ENCODE assay signal across 15 cellular contexts in the genomic region with DNA sequence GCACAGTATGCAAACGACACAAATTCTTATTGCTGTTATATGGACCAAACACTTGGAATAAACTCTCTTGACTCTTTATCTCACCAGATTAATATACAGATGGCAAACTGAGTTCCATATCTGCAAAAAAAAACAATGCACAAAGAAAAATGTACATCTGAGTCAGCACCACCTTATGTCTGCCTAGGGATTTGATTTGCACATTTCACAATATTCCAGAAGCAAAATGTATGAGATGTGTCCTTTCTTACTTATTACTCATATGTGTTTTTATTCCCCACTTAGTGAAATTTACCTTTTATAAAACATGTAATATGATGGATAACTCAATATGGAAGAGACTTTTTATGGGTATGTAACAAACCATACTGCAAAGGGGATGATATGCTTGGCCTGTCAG.
"Had no signal": no experiment of that assay in that cellular context is flagged by ENCODE, and none has a peak within 500 bp of the region (broad histone marks: within the 10 kb centered on the region; RNA-seq: fewer than 3 reads in every experiment).

No MANE protein-coding gene starts in this region.

- H3K27me3 ChIP-seq: ascending aorta, gastrocnemius medialis, upper lobe of left lung had no signal

- H3K4me3 ChIP-seq: ascending aorta, gastrocnemius medialis, left ventricle myocardium inferior, upper lobe of left lung had no signal

- ATAC-seq: effector memory CD8-positive, alpha-beta T cell; gastrocnemius medialis; stimulated activated naive CD8-positive, alpha-beta T cell treated with anti-CD3 and anti-CD28 coated beads, Interleukin-15, Interleukin-2, amounts not matched to agents 100 U/mL and 50 U/mL, for 24 hours; T-cell had no signal

- H3K36me3 ChIP-seq: ascending aorta, gastrocnemius medialis, left ventricle myocardium inferior, upper lobe of left lung had no signal

- H3K9me3 ChIP-seq: gastrocnemius medialis had no signal

- DNase-seq: activated CD4-positive, alpha-beta memory T cell treated with anti-CD3 and anti-CD28 coated beads for 36 hours; activated gamma-delta T cell; activated naive CD8-positive, alpha-beta T cell treated with anti-CD3 and anti-CD28 coated beads, Interleukin-2, amount 10 ng/mL, durations not matched to agents 7 days and 5 days; activated T-cell treated with anti-CD3 and anti-CD28 coated beads, Interleukin-2, amount 50 U/mL, for 48 hours; effector memory CD8-positive, alpha-beta T cell; gastrocnemius medialis; left ventricle myocardium inferior; stimulated activated CD4-positive, alpha-beta T cell treated with anti-CD3 and anti-CD28 coated beads, Interleukin-4, amount 100 ng/mL, for 1 hour; stimulated activated CD8-positive, alpha-beta memory T cell treated with anti-CD3 and anti-CD28 coated beads, Interleukin-4, amount 100 ng/mL, for 48 hours; stimulated activated naive CD8-positive, alpha-beta T cell treated with anti-CD3 and anti-CD28 coated beads, Interleukin-15, Interleukin-2, amounts not matched to agents 100 U/mL and 50 U/mL, for 24 hours; T-cell; upper lobe of left lung had no signal

- H3K27ac ChIP-seq: ascending aorta, gastrocnemius medialis, left ventricle myocardium inferior, upper lobe of left lung, VCaP had no signal

- FAIRE-seq: keratinocyte had no signal

- H3K4me1 ChIP-seq: ascending aorta, gastrocnemius medialis, left ventricle myocardium inferior, upper lobe of left lung had no signal
